In genomic region chr1:59763418-59763817, GRCh38 we compare ENCODE assay signal across 6 cellular contexts. TPM values are rescaled to one million over a fixed set of nuclear protein-coding genes. Genes with fewer than 3 reads are reported as not detected.
"Had no signal": no experiment of that assay in that cellular context is flagged by ENCODE, and none has a peak within 500 bp of the region (broad histone marks: within the 10 kb centered on the region; RNA-seq: fewer than 3 reads in every experiment).

No MANE protein-coding gene starts in this region.

- ATAC-seq: GM23338, K562 had no signal

- H3K4me3 ChIP-seq: GM23338, K562 had no signal

- H3K4me2 ChIP-seq: GM23338 had no signal

- H3K27ac Mint-ChIP-seq: GM23338, H9 had no signal

- H3K9me3 Mint-ChIP-seq: GM23338, H9 had no signal

- DNase-seq: H9, HCEC 1CT, IMR-90 had no signal

- H3K4me3 Mint-ChIP-seq: GM23338, H9 had no signal

- H2AFZ ChIP-seq: GM23338 had no signal

RNA-seq across cellular contexts. Expression of gene HOOK1, which starts 51.3 kb away (rescaled TPM):
- total RNA-seq: HT1080, IMR-90 had no signal
- polyA plus RNA-seq: IMR-90, K562 had no signal
